Comparison of ENCODE assay signal across 1 cellular context in the genomic region with DNA sequence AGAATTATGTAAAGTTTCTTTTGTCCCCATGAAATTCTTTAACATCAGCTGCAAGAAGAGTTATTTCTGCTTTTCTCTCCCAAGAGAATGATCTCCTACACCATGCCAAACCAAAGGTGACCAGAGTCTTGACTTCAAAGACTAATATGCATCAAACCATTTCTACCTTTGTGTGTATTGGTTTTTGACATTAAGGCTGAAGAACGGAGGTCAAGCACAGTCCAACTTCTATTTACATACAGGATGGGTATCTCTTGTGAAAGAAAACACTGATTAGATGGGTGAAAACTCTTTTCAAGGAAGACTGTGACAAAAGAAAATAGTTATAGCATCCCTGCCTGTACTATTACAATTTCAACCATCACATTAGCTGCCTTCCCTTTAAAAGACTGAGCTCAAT.
A peak's percentile ranks its signal among the peaks of the same experiment; 100 is the strongest.
TF ChIP-seq lines count a peak whose summit lies in the region.

No MANE protein-coding gene starts in this region.

TF ChIP-seq in HepG2, 621 proteins besides CTCF, POLR2A, EP300 and RAD21 (continued from another document and continues in another):
- TF ChIP-seq, protein P1, sequence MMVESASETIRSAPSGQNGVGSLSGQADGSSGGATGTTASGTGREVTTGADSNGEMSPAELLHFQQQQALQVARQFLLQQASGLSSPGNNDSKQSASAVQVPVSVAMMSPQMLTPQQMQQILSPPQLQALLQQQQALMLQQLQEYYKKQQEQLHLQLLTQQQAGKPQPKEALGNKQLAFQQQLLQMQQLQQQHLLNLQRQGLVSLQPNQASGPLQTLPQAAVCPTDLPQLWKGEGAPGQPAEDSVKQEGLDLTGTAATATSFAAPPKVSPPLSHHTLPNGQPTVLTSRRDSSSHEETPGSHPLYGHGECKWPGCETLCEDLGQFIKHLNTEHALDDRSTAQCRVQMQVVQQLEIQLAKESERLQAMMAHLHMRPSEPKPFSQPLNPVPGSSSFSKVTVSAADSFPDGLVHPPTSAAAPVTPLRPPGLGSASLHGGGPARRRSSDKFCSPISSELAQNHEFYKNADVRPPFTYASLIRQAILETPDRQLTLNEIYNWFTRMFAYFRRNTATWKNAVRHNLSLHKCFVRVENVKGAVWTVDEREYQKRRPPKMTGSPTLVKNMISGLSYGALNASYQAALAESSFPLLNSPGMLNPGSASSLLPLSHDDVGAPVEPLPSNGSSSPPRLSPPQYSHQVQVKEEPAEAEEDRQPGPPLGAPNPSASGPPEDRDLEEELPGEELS (CRISPR knock-in tag; IDR thresholded peaks at IDR 0.05): peak; percentile 32; the same call in 1 of the 2 replicates
- TF ChIP-seq ZNF34 (CRISPR knock-in tag; IDR thresholded peaks at IDR 0.05; ENCODE audit: borderline replicate concordance) (no peak), SALL1 (CRISPR knock-in tag; IDR thresholded peaks at IDR 0.05) (no peak), KDM5A (IDR thresholded peaks at IDR 0.05; ENCODE audit: borderline replicate concordance, low read length) (no peak), TBP (CRISPR knock-in tag; IDR thresholded peaks at IDR 0.05) (no peak), RBAK (CRISPR knock-in tag; IDR thresholded peaks at IDR 0.05) (no peak), ZNF546 (CRISPR knock-in tag; conservative IDR thresholded peaks at IDR 0.05) (no peak), MIER3 (CRISPR knock-in tag; IDR thresholded peaks at IDR 0.05; ENCODE audit: borderline replicate concordance) (no peak), FLYWCH1 (CRISPR knock-in tag; IDR thresholded peaks at IDR 0.05) (no peak), DMAP1 (CRISPR knock-in tag; IDR thresholded peaks at IDR 0.05) (no peak), CREM (IDR thresholded peaks at IDR 0.05) (peak; percentile 37; the same call in 1 of the 2 replicates), CREM (CRISPR knock-in tag; IDR thresholded peaks at IDR 0.05) (no peak), HNRNPUL1 (IDR thresholded peaks at IDR 0.05; ENCODE audit: low read depth, low read length) (no peak), LCORL (IDR thresholded peaks at IDR 0.05) (no peak), LCORL (CRISPR knock-in tag; IDR thresholded peaks at IDR 0.05) (no peak), ZNF773 (CRISPR knock-in tag; IDR thresholded peaks at IDR 0.05; ENCODE audit: borderline replicate concordance) (no peak), ISL2 (CRISPR knock-in tag; IDR thresholded peaks at IDR 0.05) (peak; percentile 42; the same call in 1 of the 2 replicates), DNMT1 (CRISPR knock-in tag; IDR thresholded peaks at IDR 0.05) (no peak), TARDBP (CRISPR knock-in tag; IDR thresholded peaks at IDR 0.05) (no peak), ZNF20 (CRISPR knock-in tag; IDR thresholded peaks at IDR 0.05) (no peak), NRL (CRISPR knock-in tag; IDR thresholded peaks at IDR 0.05; ENCODE audit: borderline replicate concordance) (no peak), ZNF552 (CRISPR knock-in tag; IDR thresholded peaks at IDR 0.05; ENCODE audit: borderline replicate concordance) (no peak), ZNF292 (CRISPR knock-in tag; IDR thresholded peaks at IDR 0.05; ENCODE audit: borderline replicate concordance, low read depth) (no peak), RFX3 (CRISPR knock-in tag; IDR thresholded peaks at IDR 0.05) (no peak), TCF12 (IDR thresholded peaks at IDR 0.05) (no peak), TCF12 (CRISPR knock-in tag; IDR thresholded peaks at IDR 0.05) (no peak), ZNF713 (CRISPR knock-in tag; IDR thresholded peaks at IDR 0.05) (no peak), TAF1 (CRISPR knock-in tag; IDR thresholded peaks at IDR 0.05) (no peak), MBD4 (IDR thresholded peaks at IDR 0.05; ENCODE audit: borderline replicate concordance, low read length) (no peak), SPEN (CRISPR knock-in tag; IDR thresholded peaks at IDR 0.05; ENCODE audit: low read depth) (no peak)
- TF ChIP-seq, protein P2, sequence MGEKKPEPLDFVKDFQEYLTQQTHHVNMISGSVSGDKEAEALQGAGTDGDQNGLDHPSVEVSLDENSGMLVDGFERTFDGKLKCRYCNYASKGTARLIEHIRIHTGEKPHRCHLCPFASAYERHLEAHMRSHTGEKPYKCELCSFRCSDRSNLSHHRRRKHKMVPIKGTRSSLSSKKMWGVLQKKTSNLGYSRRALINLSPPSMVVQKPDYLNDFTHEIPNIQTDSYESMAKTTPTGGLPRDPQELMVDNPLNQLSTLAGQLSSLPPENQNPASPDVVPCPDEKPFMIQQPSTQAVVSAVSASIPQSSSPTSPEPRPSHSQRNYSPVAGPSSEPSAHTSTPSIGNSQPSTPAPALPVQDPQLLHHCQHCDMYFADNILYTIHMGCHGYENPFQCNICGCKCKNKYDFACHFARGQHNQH (CRISPR knock-in tag; IDR thresholded peaks at IDR 0.05): no peak
- TF ChIP-seq, protein P3, sequence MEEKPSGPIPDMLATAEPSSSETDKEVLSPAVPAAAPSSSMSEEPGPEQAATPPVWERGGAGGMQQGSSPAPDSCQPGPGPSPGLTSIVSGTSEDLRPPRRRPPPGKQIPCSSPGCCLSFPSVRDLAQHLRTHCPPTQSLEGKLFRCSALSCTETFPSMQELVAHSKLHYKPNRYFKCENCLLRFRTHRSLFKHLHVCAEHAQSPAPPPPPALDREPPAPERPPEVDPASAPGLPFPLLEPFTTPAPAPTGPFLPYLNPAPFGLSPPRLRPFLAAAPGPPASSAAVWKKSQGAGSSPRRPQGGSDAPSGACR (CRISPR knock-in tag; IDR thresholded peaks at IDR 0.05): no peak
- TF ChIP-seq, protein P4, sequence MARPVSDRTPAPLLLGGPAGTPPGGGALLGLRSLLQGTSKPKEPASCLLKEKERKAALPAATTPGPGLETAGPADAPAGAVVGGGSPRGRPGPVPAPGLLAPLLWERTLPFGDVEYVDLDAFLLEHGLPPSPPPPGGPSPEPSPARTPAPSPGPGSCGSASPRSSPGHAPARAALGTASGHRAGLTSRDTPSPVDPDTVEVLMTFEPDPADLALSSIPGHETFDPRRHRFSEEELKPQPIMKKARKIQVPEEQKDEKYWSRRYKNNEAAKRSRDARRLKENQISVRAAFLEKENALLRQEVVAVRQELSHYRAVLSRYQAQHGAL (CRISPR knock-in tag; IDR thresholded peaks at IDR 0.05; ENCODE audit: not compliant biosample characterization): no peak
- TF ChIP-seq, protein P5, sequence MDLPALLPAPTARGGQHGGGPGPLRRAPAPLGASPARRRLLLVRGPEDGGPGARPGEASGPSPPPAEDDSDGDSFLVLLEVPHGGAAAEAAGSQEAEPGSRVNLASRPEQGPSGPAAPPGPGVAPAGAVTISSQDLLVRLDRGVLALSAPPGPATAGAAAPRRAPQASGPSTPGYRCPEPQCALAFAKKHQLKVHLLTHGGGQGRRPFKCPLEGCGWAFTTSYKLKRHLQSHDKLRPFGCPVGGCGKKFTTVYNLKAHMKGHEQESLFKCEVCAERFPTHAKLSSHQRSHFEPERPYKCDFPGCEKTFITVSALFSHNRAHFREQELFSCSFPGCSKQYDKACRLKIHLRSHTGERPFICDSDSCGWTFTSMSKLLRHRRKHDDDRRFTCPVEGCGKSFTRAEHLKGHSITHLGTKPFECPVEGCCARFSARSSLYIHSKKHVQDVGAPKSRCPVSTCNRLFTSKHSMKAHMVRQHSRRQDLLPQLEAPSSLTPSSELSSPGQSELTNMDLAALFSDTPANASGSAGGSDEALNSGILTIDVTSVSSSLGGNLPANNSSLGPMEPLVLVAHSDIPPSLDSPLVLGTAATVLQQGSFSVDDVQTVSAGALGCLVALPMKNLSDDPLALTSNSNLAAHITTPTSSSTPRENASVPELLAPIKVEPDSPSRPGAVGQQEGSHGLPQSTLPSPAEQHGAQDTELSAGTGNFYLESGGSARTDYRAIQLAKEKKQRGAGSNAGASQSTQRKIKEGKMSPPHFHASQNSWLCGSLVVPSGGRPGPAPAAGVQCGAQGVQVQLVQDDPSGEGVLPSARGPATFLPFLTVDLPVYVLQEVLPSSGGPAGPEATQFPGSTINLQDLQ (CRISPR knock-in tag; IDR thresholded peaks at IDR 0.05): no peak
- TF ChIP-seq, protein P6, sequence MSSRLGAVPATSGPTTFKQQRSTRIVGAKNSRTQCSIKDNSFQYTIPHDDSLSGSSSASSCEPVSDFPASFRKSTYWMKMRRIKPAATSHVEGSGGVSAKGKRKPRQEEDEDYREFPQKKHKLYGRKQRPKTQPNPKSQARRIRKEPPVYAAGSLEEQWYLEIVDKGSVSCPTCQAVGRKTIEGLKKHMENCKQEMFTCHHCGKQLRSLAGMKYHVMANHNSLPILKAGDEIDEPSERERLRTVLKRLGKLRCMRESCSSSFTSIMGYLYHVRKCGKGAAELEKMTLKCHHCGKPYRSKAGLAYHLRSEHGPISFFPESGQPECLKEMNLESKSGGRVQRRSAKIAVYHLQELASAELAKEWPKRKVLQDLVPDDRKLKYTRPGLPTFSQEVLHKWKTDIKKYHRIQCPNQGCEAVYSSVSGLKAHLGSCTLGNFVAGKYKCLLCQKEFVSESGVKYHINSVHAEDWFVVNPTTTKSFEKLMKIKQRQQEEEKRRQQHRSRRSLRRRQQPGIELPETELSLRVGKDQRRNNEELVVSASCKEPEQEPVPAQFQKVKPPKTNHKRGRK (CRISPR knock-in tag; IDR thresholded peaks at IDR 0.05): no peak
- TF ChIP-seq, protein P7, sequence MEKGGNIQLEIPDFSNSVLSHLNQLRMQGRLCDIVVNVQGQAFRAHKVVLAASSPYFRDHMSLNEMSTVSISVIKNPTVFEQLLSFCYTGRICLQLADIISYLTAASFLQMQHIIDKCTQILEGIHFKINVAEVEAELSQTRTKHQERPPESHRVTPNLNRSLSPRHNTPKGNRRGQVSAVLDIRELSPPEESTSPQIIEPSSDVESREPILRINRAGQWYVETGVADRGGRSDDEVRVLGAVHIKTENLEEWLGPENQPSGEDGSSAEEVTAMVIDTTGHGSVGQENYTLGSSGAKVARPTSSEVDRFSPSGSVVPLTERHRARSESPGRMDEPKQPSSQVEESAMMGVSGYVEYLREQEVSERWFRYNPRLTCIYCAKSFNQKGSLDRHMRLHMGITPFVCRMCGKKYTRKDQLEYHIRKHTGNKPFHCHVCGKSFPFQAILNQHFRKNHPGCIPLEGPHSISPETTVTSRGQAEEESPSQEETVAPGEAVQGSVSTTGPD (CRISPR knock-in tag; IDR thresholded peaks at IDR 0.05): no peak
- TF ChIP-seq, protein P8, sequence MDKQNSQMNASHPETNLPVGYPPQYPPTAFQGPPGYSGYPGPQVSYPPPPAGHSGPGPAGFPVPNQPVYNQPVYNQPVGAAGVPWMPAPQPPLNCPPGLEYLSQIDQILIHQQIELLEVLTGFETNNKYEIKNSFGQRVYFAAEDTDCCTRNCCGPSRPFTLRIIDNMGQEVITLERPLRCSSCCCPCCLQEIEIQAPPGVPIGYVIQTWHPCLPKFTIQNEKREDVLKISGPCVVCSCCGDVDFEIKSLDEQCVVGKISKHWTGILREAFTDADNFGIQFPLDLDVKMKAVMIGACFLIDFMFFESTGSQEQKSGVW (CRISPR knock-in tag; IDR thresholded peaks at IDR 0.05; ENCODE audit: borderline replicate concordance): no peak
- TF ChIP-seq, protein P9, sequence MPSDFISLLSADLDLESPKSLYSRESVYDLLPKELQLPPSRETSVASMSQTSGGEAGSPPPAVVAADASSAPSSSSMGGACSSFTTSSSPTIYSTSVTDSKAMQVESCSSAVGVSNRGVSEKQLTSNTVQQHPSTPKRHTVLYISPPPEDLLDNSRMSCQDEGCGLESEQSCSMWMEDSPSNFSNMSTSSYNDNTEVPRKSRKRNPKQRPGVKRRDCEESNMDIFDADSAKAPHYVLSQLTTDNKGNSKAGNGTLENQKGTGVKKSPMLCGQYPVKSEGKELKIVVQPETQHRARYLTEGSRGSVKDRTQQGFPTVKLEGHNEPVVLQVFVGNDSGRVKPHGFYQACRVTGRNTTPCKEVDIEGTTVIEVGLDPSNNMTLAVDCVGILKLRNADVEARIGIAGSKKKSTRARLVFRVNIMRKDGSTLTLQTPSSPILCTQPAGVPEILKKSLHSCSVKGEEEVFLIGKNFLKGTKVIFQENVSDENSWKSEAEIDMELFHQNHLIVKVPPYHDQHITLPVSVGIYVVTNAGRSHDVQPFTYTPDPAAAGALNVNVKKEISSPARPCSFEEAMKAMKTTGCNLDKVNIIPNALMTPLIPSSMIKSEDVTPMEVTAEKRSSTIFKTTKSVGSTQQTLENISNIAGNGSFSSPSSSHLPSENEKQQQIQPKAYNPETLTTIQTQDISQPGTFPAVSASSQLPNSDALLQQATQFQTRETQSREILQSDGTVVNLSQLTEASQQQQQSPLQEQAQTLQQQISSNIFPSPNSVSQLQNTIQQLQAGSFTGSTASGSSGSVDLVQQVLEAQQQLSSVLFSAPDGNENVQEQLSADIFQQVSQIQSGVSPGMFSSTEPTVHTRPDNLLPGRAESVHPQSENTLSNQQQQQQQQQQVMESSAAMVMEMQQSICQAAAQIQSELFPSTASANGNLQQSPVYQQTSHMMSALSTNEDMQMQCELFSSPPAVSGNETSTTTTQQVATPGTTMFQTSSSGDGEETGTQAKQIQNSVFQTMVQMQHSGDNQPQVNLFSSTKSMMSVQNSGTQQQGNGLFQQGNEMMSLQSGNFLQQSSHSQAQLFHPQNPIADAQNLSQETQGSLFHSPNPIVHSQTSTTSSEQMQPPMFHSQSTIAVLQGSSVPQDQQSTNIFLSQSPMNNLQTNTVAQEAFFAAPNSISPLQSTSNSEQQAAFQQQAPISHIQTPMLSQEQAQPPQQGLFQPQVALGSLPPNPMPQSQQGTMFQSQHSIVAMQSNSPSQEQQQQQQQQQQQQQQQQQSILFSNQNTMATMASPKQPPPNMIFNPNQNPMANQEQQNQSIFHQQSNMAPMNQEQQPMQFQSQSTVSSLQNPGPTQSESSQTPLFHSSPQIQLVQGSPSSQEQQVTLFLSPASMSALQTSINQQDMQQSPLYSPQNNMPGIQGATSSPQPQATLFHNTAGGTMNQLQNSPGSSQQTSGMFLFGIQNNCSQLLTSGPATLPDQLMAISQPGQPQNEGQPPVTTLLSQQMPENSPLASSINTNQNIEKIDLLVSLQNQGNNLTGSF (CRISPR knock-in tag; IDR thresholded peaks at IDR 0.05): no peak
- TF ChIP-seq, protein P10, sequence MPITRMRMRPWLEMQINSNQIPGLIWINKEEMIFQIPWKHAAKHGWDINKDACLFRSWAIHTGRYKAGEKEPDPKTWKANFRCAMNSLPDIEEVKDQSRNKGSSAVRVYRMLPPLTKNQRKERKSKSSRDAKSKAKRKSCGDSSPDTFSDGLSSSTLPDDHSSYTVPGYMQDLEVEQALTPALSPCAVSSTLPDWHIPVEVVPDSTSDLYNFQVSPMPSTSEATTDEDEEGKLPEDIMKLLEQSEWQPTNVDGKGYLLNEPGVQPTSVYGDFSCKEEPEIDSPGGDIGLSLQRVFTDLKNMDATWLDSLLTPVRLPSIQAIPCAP (CRISPR knock-in tag; IDR thresholded peaks at IDR 0.05; ENCODE audit: low read depth): no peak
- TF ChIP-seq, protein P11, sequence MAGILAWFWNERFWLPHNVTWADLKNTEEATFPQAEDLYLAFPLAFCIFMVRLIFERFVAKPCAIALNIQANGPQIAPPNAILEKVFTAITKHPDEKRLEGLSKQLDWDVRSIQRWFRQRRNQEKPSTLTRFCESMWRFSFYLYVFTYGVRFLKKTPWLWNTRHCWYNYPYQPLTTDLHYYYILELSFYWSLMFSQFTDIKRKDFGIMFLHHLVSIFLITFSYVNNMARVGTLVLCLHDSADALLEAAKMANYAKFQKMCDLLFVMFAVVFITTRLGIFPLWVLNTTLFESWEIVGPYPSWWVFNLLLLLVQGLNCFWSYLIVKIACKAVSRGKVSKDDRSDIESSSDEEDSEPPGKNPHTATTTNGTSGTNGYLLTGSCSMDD (CRISPR knock-in tag; IDR thresholded peaks at IDR 0.05): no peak
- TF ChIP-seq, protein P12, sequence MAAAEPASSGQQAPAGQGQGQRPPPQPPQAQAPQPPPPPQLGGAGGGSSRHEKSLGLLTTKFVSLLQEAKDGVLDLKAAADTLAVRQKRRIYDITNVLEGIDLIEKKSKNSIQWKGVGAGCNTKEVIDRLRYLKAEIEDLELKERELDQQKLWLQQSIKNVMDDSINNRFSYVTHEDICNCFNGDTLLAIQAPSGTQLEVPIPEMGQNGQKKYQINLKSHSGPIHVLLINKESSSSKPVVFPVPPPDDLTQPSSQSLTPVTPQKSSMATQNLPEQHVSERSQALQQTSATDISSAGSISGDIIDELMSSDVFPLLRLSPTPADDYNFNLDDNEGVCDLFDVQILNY (CRISPR knock-in tag; conservative IDR thresholded peaks at IDR 0.05): no peak
